Comparison of ENCODE assay signal across 8 cellular contexts in the genomic region with DNA sequence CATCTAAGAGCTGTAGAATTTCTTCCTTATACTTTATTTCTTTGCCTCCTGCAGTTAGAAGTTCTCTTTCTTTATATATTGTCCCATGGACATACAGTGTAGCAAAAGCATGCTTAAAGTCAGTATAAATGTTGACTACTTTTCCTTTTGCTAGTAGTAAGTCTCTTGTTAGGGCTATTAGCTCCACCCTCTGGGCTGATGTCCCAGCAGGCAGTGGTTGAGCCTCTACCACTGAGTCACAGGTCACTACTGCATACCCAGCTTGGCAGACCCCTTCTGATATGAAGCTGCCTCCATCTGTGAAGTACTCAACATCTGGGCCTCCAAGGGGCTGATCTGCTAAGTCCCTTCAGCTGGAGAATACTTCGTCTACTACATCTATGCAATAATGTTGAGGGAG.
"Had no signal": no experiment of that assay in that cellular context is flagged by ENCODE, and none has a peak within 500 bp of the region (broad histone marks: within the 10 kb centered on the region; RNA-seq: fewer than 3 reads in every experiment).

No MANE protein-coding gene starts in this region.

- H3K9me3 ChIP-seq: HAP-1 had no signal

- H3K36me3 ChIP-seq: HAP-1 had no signal

- H3K9ac ChIP-seq: GM23248 had no signal

- DNase-seq: GM23248, GOT3, H7, HFFc6, IMR-90 had no signal

- H2AFZ ChIP-seq: GM23248 had no signal

- H3K4me3 ChIP-seq: GM23248, HAP-1, K562 had no signal

- H3K27ac ChIP-seq: GM23248 had no signal

- H3K4me1 ChIP-seq: HAP-1 had no signal

- ATAC-seq: HCT116, K562 had no signal
